Comparison of ENCODE assay signal across 1 cellular context in the genomic region with DNA sequence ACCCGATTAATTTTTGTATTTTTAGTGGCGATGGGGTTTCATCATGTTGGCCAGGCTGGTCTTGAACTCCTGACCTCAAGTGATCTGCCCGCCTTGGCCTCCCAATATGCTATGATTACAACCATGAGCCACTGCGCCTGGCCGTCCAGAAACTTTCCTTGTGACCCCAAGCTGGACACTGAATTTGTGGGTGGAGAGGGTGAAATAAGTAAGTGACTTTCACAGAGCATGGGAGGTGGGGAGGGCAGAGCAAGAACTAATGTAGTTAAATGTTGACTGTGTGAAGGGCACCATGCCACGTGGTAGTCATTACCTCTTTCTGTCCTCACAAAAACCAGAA.
TF ChIP-seq lines count a peak whose summit lies in the region.

No MANE protein-coding gene starts in this region.

TF ChIP-seq in K562, 482 proteins besides CTCF, POLR2A, EP300 and RAD21 (continues in another document):
- no peak for TF ChIP-seq ZNF79 (CRISPR knock-in tag; IDR thresholded peaks at IDR 0.05; ENCODE audit: low read depth)
- TF ChIP-seq NFRKB (IDR thresholded peaks at IDR 0.05; ENCODE audit: low read depth) = no peak
- no peak for TF ChIP-seq GATAD2B (IDR thresholded peaks at IDR 0.05; ENCODE audit: borderline replicate concordance)
- TF ChIP-seq HMG20B (CRISPR knock-in tag; IDR thresholded peaks at IDR 0.05) = no peak
- TF ChIP-seq ZNF316 (IDR thresholded peaks at IDR 0.05) = no peak
- TF ChIP-seq MCM7 (IDR thresholded peaks at IDR 0.05) = no peak
- no peak for TF ChIP-seq ZBTB7A (IDR thresholded peaks at IDR 0.05; ENCODE audit: borderline replicate concordance, control insufficient read depth, low read depth, low read length)
- TF ChIP-seq NR4A1 (CRISPR knock-in tag; IDR thresholded peaks at IDR 0.05) = no peak
- TF ChIP-seq NR4A1 (tag; IDR thresholded peaks at IDR 0.05) = no peak
- peak; percentile 1; the same call in 1 of the 2 replicates for TF ChIP-seq BACH1 (tag; IDR thresholded peaks at IDR 0.05)
- no peak for TF ChIP-seq ZNF232 (CRISPR knock-in tag; IDR thresholded peaks at IDR 0.05)
- no peak for TF ChIP-seq ZBTB5 (IDR thresholded peaks at IDR 0.05)
- no peak for TF ChIP-seq BMI1 (IDR thresholded peaks at IDR 0.05; ENCODE audit: low read length)
- TF ChIP-seq ZNF3 (CRISPR knock-in tag; IDR thresholded peaks at IDR 0.05) = no peak
- TF ChIP-seq, protein P1, sequence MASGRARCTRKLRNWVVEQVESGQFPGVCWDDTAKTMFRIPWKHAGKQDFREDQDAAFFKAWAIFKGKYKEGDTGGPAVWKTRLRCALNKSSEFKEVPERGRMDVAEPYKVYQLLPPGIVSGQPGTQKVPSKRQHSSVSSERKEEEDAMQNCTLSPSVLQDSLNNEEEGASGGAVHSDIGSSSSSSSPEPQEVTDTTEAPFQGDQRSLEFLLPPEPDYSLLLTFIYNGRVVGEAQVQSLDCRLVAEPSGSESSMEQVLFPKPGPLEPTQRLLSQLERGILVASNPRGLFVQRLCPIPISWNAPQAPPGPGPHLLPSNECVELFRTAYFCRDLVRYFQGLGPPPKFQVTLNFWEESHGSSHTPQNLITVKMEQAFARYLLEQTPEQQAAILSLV (tag; IDR thresholded peaks at IDR 0.05) = 0 out of 2 replicates have a peak, but pooled peaks have one; percentile 3
- 0 out of 2 replicates have a peak, but pooled peaks have one; percentile 6 for TF ChIP-seq NFIC (IDR thresholded peaks at IDR 0.05)
- TF ChIP-seq CREB1 (IDR thresholded peaks at IDR 0.05) = no peak
- TF ChIP-seq CREB1 (CRISPR knock-in tag; IDR thresholded peaks at IDR 0.05) = no peak
- no peak for TF ChIP-seq ZNF830 (CRISPR knock-in tag; IDR thresholded peaks at IDR 0.05)
- TF ChIP-seq ATF4 (CRISPR knock-in tag; IDR thresholded peaks at IDR 0.05) = no peak
- no peak for TF ChIP-seq LCOR (CRISPR knock-in tag; IDR thresholded peaks at IDR 0.05)
- TF ChIP-seq ZC3H11A (IDR thresholded peaks at IDR 0.05; ENCODE audit: low read depth, low read length) = no peak
- TF ChIP-seq, protein P2, sequence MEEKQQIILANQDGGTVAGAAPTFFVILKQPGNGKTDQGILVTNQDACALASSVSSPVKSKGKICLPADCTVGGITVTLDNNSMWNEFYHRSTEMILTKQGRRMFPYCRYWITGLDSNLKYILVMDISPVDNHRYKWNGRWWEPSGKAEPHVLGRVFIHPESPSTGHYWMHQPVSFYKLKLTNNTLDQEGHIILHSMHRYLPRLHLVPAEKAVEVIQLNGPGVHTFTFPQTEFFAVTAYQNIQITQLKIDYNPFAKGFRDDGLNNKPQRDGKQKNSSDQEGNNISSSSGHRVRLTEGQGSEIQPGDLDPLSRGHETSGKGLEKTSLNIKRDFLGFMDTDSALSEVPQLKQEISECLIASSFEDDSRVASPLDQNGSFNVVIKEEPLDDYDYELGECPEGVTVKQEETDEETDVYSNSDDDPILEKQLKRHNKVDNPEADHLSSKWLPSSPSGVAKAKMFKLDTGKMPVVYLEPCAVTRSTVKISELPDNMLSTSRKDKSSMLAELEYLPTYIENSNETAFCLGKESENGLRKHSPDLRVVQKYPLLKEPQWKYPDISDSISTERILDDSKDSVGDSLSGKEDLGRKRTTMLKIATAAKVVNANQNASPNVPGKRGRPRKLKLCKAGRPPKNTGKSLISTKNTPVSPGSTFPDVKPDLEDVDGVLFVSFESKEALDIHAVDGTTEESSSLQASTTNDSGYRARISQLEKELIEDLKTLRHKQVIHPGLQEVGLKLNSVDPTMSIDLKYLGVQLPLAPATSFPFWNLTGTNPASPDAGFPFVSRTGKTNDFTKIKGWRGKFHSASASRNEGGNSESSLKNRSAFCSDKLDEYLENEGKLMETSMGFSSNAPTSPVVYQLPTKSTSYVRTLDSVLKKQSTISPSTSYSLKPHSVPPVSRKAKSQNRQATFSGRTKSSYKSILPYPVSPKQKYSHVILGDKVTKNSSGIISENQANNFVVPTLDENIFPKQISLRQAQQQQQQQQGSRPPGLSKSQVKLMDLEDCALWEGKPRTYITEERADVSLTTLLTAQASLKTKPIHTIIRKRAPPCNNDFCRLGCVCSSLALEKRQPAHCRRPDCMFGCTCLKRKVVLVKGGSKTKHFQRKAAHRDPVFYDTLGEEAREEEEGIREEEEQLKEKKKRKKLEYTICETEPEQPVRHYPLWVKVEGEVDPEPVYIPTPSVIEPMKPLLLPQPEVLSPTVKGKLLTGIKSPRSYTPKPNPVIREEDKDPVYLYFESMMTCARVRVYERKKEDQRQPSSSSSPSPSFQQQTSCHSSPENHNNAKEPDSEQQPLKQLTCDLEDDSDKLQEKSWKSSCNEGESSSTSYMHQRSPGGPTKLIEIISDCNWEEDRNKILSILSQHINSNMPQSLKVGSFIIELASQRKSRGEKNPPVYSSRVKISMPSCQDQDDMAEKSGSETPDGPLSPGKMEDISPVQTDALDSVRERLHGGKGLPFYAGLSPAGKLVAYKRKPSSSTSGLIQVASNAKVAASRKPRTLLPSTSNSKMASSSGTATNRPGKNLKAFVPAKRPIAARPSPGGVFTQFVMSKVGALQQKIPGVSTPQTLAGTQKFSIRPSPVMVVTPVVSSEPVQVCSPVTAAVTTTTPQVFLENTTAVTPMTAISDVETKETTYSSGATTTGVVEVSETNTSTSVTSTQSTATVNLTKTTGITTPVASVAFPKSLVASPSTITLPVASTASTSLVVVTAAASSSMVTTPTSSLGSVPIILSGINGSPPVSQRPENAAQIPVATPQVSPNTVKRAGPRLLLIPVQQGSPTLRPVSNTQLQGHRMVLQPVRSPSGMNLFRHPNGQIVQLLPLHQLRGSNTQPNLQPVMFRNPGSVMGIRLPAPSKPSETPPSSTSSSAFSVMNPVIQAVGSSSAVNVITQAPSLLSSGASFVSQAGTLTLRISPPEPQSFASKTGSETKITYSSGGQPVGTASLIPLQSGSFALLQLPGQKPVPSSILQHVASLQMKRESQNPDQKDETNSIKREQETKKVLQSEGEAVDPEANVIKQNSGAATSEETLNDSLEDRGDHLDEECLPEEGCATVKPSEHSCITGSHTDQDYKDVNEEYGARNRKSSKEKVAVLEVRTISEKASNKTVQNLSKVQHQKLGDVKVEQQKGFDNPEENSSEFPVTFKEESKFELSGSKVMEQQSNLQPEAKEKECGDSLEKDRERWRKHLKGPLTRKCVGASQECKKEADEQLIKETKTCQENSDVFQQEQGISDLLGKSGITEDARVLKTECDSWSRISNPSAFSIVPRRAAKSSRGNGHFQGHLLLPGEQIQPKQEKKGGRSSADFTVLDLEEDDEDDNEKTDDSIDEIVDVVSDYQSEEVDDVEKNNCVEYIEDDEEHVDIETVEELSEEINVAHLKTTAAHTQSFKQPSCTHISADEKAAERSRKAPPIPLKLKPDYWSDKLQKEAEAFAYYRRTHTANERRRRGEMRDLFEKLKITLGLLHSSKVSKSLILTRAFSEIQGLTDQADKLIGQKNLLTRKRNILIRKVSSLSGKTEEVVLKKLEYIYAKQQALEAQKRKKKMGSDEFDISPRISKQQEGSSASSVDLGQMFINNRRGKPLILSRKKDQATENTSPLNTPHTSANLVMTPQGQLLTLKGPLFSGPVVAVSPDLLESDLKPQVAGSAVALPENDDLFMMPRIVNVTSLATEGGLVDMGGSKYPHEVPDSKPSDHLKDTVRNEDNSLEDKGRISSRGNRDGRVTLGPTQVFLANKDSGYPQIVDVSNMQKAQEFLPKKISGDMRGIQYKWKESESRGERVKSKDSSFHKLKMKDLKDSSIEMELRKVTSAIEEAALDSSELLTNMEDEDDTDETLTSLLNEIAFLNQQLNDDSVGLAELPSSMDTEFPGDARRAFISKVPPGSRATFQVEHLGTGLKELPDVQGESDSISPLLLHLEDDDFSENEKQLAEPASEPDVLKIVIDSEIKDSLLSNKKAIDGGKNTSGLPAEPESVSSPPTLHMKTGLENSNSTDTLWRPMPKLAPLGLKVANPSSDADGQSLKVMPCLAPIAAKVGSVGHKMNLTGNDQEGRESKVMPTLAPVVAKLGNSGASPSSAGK (IDR thresholded peaks at IDR 0.05) = peak; percentile 31; the same call in 1 of the 2 replicates
- TF ChIP-seq POLR2B (IDR thresholded peaks at IDR 0.05; ENCODE audit: low read depth, partially characterized antibody) = peak; percentile 4
- TF ChIP-seq KLF1 (tag; IDR thresholded peaks at IDR 0.05) = no peak
- TF ChIP-seq ZNF609 (CRISPR knock-in tag; IDR thresholded peaks at IDR 0.05; ENCODE audit: borderline replicate concordance) = no peak
- no peak for TF ChIP-seq MAFK (IDR thresholded peaks at IDR 0.05; ENCODE audit: low read length)
- 0 out of 2 replicates have a peak, but pooled peaks have one; percentile 4 for TF ChIP-seq L3MBTL2 (IDR thresholded peaks at IDR 0.05)
- no peak for TF ChIP-seq RBM17 (IDR thresholded peaks at IDR 0.05; ENCODE audit: borderline replicate concordance, low read depth, low read length)
- TF ChIP-seq JUN (IDR thresholded peaks at IDR 0.05; ENCODE audit: borderline replicate concordance, low read depth, low read length) = no peak
- no peak for TF ChIP-seq JUN (CRISPR knock-in tag; IDR thresholded peaks at IDR 0.05; ENCODE audit: borderline replicate concordance)
- TF ChIP-seq FOXA1 (IDR thresholded peaks at IDR 0.05; ENCODE audit: borderline replicate concordance) = no peak
- TF ChIP-seq ZNF239 (CRISPR knock-in tag; IDR thresholded peaks at IDR 0.05) = no peak
- TF ChIP-seq ZBTB26 (CRISPR knock-in tag; IDR thresholded peaks at IDR 0.05) = no peak
- TF ChIP-seq NR1H2 (CRISPR knock-in tag; IDR thresholded peaks at IDR 0.05) = 0 out of 2 replicates have a peak, but pooled peaks have one; percentile 64
- no peak for TF ChIP-seq TAF1 (IDR thresholded peaks at IDR 0.05; ENCODE audit: control insufficient read depth, extremely low read depth, insufficient read depth, low read length, severe bottlenecking)
- TF ChIP-seq ATF7 (IDR thresholded peaks at IDR 0.05) = no peak
- TF ChIP-seq ZNF589 (CRISPR knock-in tag; IDR thresholded peaks at IDR 0.05; ENCODE audit: low read depth) = no peak
- TF ChIP-seq EZH2 (IDR thresholded peaks at IDR 0.05; ENCODE audit: borderline replicate concordance, low read depth, low read length) = no peak
- TF ChIP-seq MED1 (CRISPR knock-in tag; IDR thresholded peaks at IDR 0.05; ENCODE audit: borderline replicate concordance) = no peak
- TF ChIP-seq RBM34 (IDR thresholded peaks at IDR 0.05; ENCODE audit: borderline replicate concordance, insufficient read depth, low read length) = no peak
